7 cellular contexts compared by ENCODE assay signal in genomic region chr2:221142341-221142740, GRCh38.
"Had no signal": no experiment of that assay in that cellular context is flagged by ENCODE, and none has a peak within 500 bp of the region (broad histone marks: within the 10 kb centered on the region; RNA-seq: fewer than 3 reads in every experiment).

No MANE protein-coding gene starts in this region.

- H3K27ac Mint-ChIP-seq: GM23338, H9, IgD-negative memory B cell had no signal

- H3K4me3 ChIP-seq: GM23338 had no signal

- DNase-seq: H9, HCEC 1CT had no signal

- H3K4me2 ChIP-seq: GM23338 had no signal

- FAIRE-seq: H1, HepG2 had no signal

- H2AFZ ChIP-seq: GM23338 had no signal

- H3K27me3 Mint-ChIP-seq: IgD-negative memory B cell had no signal

- H3K27ac ChIP-seq: HL-60 had no signal

- H3K4me3 Mint-ChIP-seq: GM23338, H9, IgD-negative memory B cell had no signal

- H3K36me3 Mint-ChIP-seq: IgD-negative memory B cell had no signal

- H3K9me3 Mint-ChIP-seq: GM23338 had no signal

- H3K4me1 Mint-ChIP-seq: GM23338, H9 had no signal

- ATAC-seq: GM23338, HepG2 had no signal
